8 cellular contexts compared by ENCODE assay signal in the genomic region with DNA sequence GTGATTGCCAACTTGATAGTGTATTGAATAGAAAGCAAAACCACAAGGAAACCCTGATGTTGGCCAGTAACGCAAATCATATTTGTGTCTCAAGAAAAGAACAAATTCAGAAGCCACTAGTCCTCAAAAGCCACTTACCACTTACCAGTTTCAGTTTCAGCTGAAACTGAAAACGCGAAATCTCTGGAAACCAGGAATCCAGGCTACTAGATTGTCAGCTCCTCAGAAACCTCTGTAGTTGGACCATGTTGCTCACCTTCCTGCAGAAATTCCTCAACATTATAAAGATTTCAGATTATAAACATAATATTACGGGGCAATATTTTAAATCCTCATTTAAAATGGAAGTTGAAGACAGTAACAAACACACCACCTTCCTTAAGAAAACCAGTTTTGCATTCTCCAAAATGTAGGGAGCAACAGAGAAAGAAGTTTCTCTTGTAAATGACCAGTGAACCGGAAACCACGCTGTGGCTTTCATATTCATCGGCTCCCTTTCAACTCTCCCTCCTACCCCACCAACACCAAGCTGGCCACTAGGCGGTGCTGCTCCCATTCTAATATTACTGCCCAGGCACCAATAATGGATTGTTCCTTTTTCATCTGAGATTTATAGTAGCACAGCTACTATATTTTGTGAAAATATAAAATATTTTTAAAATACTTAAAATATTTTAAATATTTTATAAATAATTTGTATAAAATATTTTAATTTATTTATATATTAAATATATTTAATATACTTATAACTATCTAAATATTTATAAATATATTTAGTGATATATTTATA. TPM values are rescaled to one million over a fixed set of nuclear protein-coding genes. Genes with fewer than 3 reads are reported as not detected.
A peak's percentile ranks its signal among the peaks of the same experiment; 100 is the strongest.
DNase-seq lines count a peak whose midpoint lies in the region; ATAC-seq, FAIRE-seq and TF ChIP-seq lines count a peak whose summit lies in the region.

No MANE protein-coding gene starts in this region.

- peak; percentile 97 for FAIRE-seq in GM12892 (lab: Jason Lieb, UNC)
- peak; percentile 54 for FAIRE-seq in astrocyte (lab: Jason Lieb, UNC)

- ATAC-seq in HG02870 (IDR thresholded peaks at IDR 0.05; ENCODE audit: unreplicated experiment) (peak; percentile 56), T-helper 17 cell (peak; percentile 98)

- no peaks in the 10 kb centered on the region for H3K4me1 ChIP-seq in astrocyte (ENCODE audit: insufficient read depth, low read length)

- no peaks in the 10 kb centered on the region for H4K20me1 ChIP-seq in astrocyte (ENCODE audit: insufficient read depth, low read length)

- H3K9me3 ChIP-seq in T-helper 17 cell (ENCODE audit: control insufficient read depth, low read length, poor library complexity, severe bottlenecking) (no peaks in the 10 kb centered on the region), astrocyte (ENCODE audit: insufficient read depth, low read depth, low read length) (no peaks in the 10 kb centered on the region)

- peak; percentile 38 for DNase-seq in GM12892 (ENCODE audit: insufficient read length)
- peak; percentile 77 for DNase-seq in NCI-H146 (lab: John Stamatoyannopoulos, UW)
- peak; percentile 56 to 77 (median 61) for DNase-seq in T-helper 17 cell
- DNase-seq in astrocyte (ENCODE audit: low read depth) = peak; percentile 58
- DNase-seq in hippocampal formation (lab: John Stamatoyannopoulos, UW) = peak; percentile 82 to 90
- peak; percentile 83 for DNase-seq in retina
- no peak for DNase-seq in cortex of kidney (lab: John Stamatoyannopoulos, UW)

- H3K36me3 ChIP-seq in astrocyte (ENCODE audit: insufficient read depth, low read length) = no peaks in the 10 kb centered on the region

- H3K27ac Mint-ChIP-seq in T-helper 17 cell (peak overlapping the region; percentile 3), astrocyte (ENCODE audit: unreplicated experiment) (peak overlapping the region; percentile 6)

- peak overlapping the region; percentile 67 for H3K4me2 ChIP-seq in astrocyte (ENCODE audit: low read length)

- peak overlapping the region; percentile 24 for H3K9ac ChIP-seq in astrocyte (ENCODE audit: low read length)

- no peaks in the 10 kb centered on the region for H3K9me3 Mint-ChIP-seq in astrocyte (ENCODE audit: unreplicated experiment)

- H3K27me3 ChIP-seq in astrocyte (ENCODE audit: insufficient read depth, low read length) = peaks cover 7% of the 10 kb centered on the region

- peak overlapping the region; percentile 32 for H3K4me3 ChIP-seq in astrocyte (ENCODE audit: insufficient read depth, low read depth, low read length)

- TF ChIP-seq POLR2A in GM12892 (IDR thresholded peaks at IDR 0.05; ENCODE audit: low read depth, low read length) = no peak

- H3K27ac ChIP-seq in astrocyte (ENCODE audit: low read depth, low read length) = no peak overlapping the region

- peak overlapping the region; percentile 72 for H2AFZ ChIP-seq in astrocyte (ENCODE audit: low read depth, low read length)

- H3K36me3 Mint-ChIP-seq in T-helper 17 cell (ENCODE audit: low read depth) (no peaks in the 10 kb centered on the region), astrocyte (ENCODE audit: low read depth, unreplicated experiment) (no peaks in the 10 kb centered on the region)

- peaks cover 3% of the 10 kb centered on the region for H3K4me1 Mint-ChIP-seq in T-helper 17 cell
- no peaks in the 10 kb centered on the region for H3K4me1 Mint-ChIP-seq in astrocyte (ENCODE audit: low read depth, unreplicated experiment)

- TF ChIP-seq CTCF in astrocyte (IDR thresholded peaks at IDR 0.05; ENCODE audit: insufficient read depth, low read depth, low read length) = peak; percentile 98

- H3K27me3 Mint-ChIP-seq in T-helper 17 cell (peaks cover 7% of the 10 kb centered on the region), astrocyte (ENCODE audit: low read depth, unreplicated experiment) (no peaks in the 10 kb centered on the region)

- H3K4me3 Mint-ChIP-seq in T-helper 17 cell (peak overlapping the region; percentile 50), astrocyte (ENCODE audit: unreplicated experiment) (peak overlapping the region; percentile 77)

- H3K79me2 ChIP-seq in astrocyte (ENCODE audit: insufficient read depth, low read length) = no peaks in the 10 kb centered on the region

RNA-seq across cellular contexts. Expression of gene TMED7, which starts 8.7 kb away (rescaled TPM):
- 25.1 TPM for polyA plus RNA-seq in GM12892 (2012; ENCODE audit: missing spikeins)
- total RNA-seq in T-helper 17 cell (10 to 100 TPM; 49.0 to 53.7 TPM), astrocyte (163 and 173 TPM in 2 replicates)

RNA-seq across cellular contexts. Expression of gene TICAM2, which starts 32.3 kb away (rescaled TPM):
- polyA plus RNA-seq in GM12892 (2012; ENCODE audit: missing spikeins) = 7.1 TPM
- total RNA-seq in T-helper 17 cell (under 1 TPM; 0.52 to 0.90 TPM), astrocyte (6.7 and 6.8 TPM in 2 replicates)
